Comparison of ENCODE assay signal across 8 cellular contexts in genomic region chr14:73744175-73744867, GRCh38. TPM values are rescaled to one million over a fixed set of nuclear protein-coding genes. Genes with fewer than 3 reads are reported as not detected.
DNase-seq lines count a peak whose midpoint lies in the region; ATAC-seq and TF ChIP-seq lines count a peak whose summit lies in the region.

No MANE protein-coding gene starts in this region.

- WGBS in esophagus muscularis mucosa, result 59% methylated on average over 4 of the region's 7 CpGs

- CTCF ChIA-PET in Panc1 (lab: Charles Lee), result interaction anchor here (0.6 to 1.0 kb wide), 2 partner anchors 14 to 1680 kb away, joined by 3 read pairs; no protein-coding TSS in a partner anchor

- no peak for TF ChIP-seq EP300 in esophagus muscularis mucosa (IDR thresholded peaks at IDR 0.05)

- peaks cover 65% of the 10 kb centered on the region for H4K20me1 ChIP-seq in DND-41 (ENCODE audit: insufficient read depth, low read length)

- intact Hi-C loops in Panc1 (cut with micrococcal nuclease; ENCODE audit: unreplicated experiment), result no loop called here
- intact Hi-C loops in esophagus muscularis mucosa (cut with DNase I), result no loop called here
- intact Hi-C loops in posterior cingulate gyrus (cut with DNase I), result no loop called here

- H3K4me1 ChIP-seq in DND-41 (ENCODE audit: insufficient read depth, low read length), result peaks cover 71% of the 10 kb centered on the region
- H3K4me1 ChIP-seq in Panc1 (ENCODE audit: control insufficient read depth, insufficient read depth, low read length), result peaks cover 96% of the 10 kb centered on the region
- peaks cover 98 to 100% (median 100%) of the 10 kb centered on the region in 4 donors for H3K4me1 ChIP-seq in esophagus muscularis mucosa

- no peak overlapping the region for H2AFZ ChIP-seq in DND-41 (ENCODE audit: low read depth, low read length)

- ATAC-seq in DND-41 (ENCODE audit: insufficient read depth, low read depth), result no peak
- ATAC-seq in Panc1, result no peak
- no peak for ATAC-seq in GM18519 (IDR thresholded peaks at IDR 0.05; ENCODE audit: low FRiP score, unreplicated experiment)
- ATAC-seq in HG03039 (IDR thresholded peaks at IDR 0.05; ENCODE audit: unreplicated experiment), result no peak

- no peak for TF ChIP-seq POLR2A in esophagus muscularis mucosa (IDR thresholded peaks at IDR 0.05; ENCODE audit: low read depth)

- H3K79me2 ChIP-seq in DND-41 (ENCODE audit: insufficient read depth, low read length), result peaks cover 95% of the 10 kb centered on the region

- H3K9ac ChIP-seq in DND-41 (ENCODE audit: low read depth, low read length), result peak overlapping the region; percentile 61

- H3K27me3 ChIP-seq in DND-41 (ENCODE audit: insufficient read depth, low read length, poor library complexity) (no peaks in the 10 kb centered on the region), Panc1 (ENCODE audit: control insufficient read depth, insufficient read depth, low read length) (no peaks in the 10 kb centered on the region), esophagus muscularis mucosa (no peaks in the 10 kb centered on the region), brain microvascular endothelial cell (replicated peaks) (no peaks in the 10 kb centered on the region)

- POLR2A ChIA-PET in Panc1 (lab: Charles Lee), result interaction anchor here (2.0 kb wide), 1 partner anchor 10 kb away, joined by 5 read pairs; no protein-coding TSS in a partner anchor

- H3K9me3 ChIP-seq in DND-41 (ENCODE audit: insufficient read depth, low read length, severe bottlenecking) (no peaks in the 10 kb centered on the region), Panc1 (ENCODE audit: control insufficient read depth, insufficient read depth, low read depth, low read length) (no peaks in the 10 kb centered on the region), esophagus muscularis mucosa (no peaks in the 10 kb centered on the region)

- H3K36me3 ChIP-seq in DND-41 (ENCODE audit: insufficient read depth, low read length) (peaks cover 14% of the 10 kb centered on the region), Panc1 (ENCODE audit: control insufficient read depth, insufficient read depth, low read length) (no peaks in the 10 kb centered on the region), esophagus muscularis mucosa (peaks cover under 1 to 7% (median 5%) of the 10 kb centered on the region in 4 donors), brain microvascular endothelial cell (replicated peaks) (peaks cover 6% of the 10 kb centered on the region)

- in situ Hi-C loops in Panc1 (cut with HindIII; ENCODE audit: low pct_unique_long_range_greater_than_20kb, low sequenced_read_pairs), result no loop called here
- in situ Hi-C loops in brain microvascular endothelial cell (cut with HindIII; ENCODE audit: low pct_ligation_motif_present, low sequenced_read_pairs), result no loop called here

- peak overlapping the region; percentile 94 for H3K27ac ChIP-seq in DND-41 (ENCODE audit: low read length)
- peak overlapping the region; percentile 82 for H3K27ac ChIP-seq in Panc1 (ENCODE audit: low read length)
- peak overlapping the region; percentile 84 to 98 (median 86) for H3K27ac ChIP-seq in esophagus muscularis mucosa (replicated peaks in 1 of 4)
- H3K27ac ChIP-seq in brain microvascular endothelial cell, result no peak overlapping the region

- BruUV-seq in Panc1 (replicated peaks; lab: Mats Ljungman, UMichigan), result no TSS peak

- DNase-seq in DND-41, result no peak
- no peak for DNase-seq in Panc1 (ENCODE audit: low read depth, low spot score)
- no peak for DNase-seq in esophagus muscularis mucosa (ENCODE audit: extremely low spot score)
- DNase-seq in posterior cingulate gyrus, result peak in 7 of 10 donors; percentile 49 to 95 (median 70)
- no peak for DNase-seq in brain microvascular endothelial cell
- no peak for DNase-seq in kidney glomerular epithelial cell (lab: John Stamatoyannopoulos, UW)

- H3K4me2 ChIP-seq in DND-41 (ENCODE audit: insufficient read depth, low read length), result peak overlapping the region; percentile 75

- H3K4me3 ChIP-seq in DND-41 (ENCODE audit: low read depth in 1 of 2, low read length in 2 of 2), result peak overlapping the region in 1 of 2 experiments; percentile 7; a peak in 1 of 4 replicates
- no peak overlapping the region for H3K4me3 ChIP-seq in Panc1 (ENCODE audit: low read depth in 2 of 2, low read length in 2 of 2)
- no peak overlapping the region for H3K4me3 ChIP-seq in esophagus muscularis mucosa
- no peak overlapping the region for H3K4me3 ChIP-seq in brain microvascular endothelial cell (ENCODE audit: low read depth, low read length)

- TF ChIP-seq CTCF in DND-41 (IDR thresholded peaks at IDR 0.05; ENCODE audit: borderline replicate concordance, extremely low read depth, low read length, poor library complexity, severe bottlenecking) (no peak), Panc1 (IDR thresholded peaks at IDR 0.05) (no peak), esophagus muscularis mucosa (IDR thresholded peaks at IDR 0.05) (no peak), brain microvascular endothelial cell (IDR thresholded peaks at IDR 0.05; ENCODE audit: low read depth, low read length, missing control alignments) (no peak)

RNA-seq across cellular contexts. Expression of gene PNMA1, which starts 30.1 kb away (rescaled TPM):
- total RNA-seq in Panc1 (2021; ENCODE audit: unreplicated experiment), result 49.7 TPM
- polyA plus RNA-seq in Panc1 (2012; ENCODE audit: insufficient read length), result 45.4 TPM
- total RNA-seq in esophagus muscularis mucosa, result 10 to 100 TPM; 34.8 to 74.2 (median 55.0) TPM

Comparison
In these comparisons a context has a peak if more than half of its experiments do, and no peak if none do; other contexts are left out.
1. DNase-seq: peak in posterior cingulate gyrus (7 of 10); none in DND-41 (single experiment), Panc1 (single experiment), esophagus muscularis mucosa (single experiment), brain microvascular endothelial cell (single experiment) and kidney glomerular epithelial cell (single experiment).